ENCODE assay signal across 1 cellular context in genomic region chr11:5234390-5234834, GRCh38.
TF ChIP-seq lines count a peak whose summit lies in the region.

HBD (minus strand) TSS chr11:5234483; CDS start chr11:5234433, 50 bp downstream.

TF ChIP-seq in K562, 482 proteins besides CTCF, POLR2A, EP300 and RAD21 (continued from another document and continues in another):
- TF ChIP-seq ZBTB49 (CRISPR knock-in tag; IDR thresholded peaks at IDR 0.05; ENCODE audit: borderline replicate concordance) (no peak), TAF7 (tag; IDR thresholded peaks at IDR 0.05) (no peak), ZBTB33 (CRISPR knock-in tag; IDR thresholded peaks at IDR 0.05) (no peak), RBBP5 (IDR thresholded peaks at IDR 0.05; ENCODE audit: borderline replicate concordance, insufficient read depth, low read length, poor library complexity, severe bottlenecking) (peak; percentile 49), ETS2 (tag; IDR thresholded peaks at IDR 0.05; ENCODE audit: borderline replicate concordance, poor library complexity, severe bottlenecking) (no peak), NFIC (IDR thresholded peaks at IDR 0.05) (no peak), GATA2 (CRISPR knock-in tag; IDR thresholded peaks at IDR 0.05) (peak; percentile 83), ZBTB1 (CRISPR knock-in tag; IDR thresholded peaks at IDR 0.05; ENCODE audit: borderline replicate concordance, low read depth) (no peak), PURB (CRISPR knock-in tag; IDR thresholded peaks at IDR 0.05; ENCODE audit: low read depth) (no peak), PATZ1 (CRISPR knock-in tag; IDR thresholded peaks at IDR 0.05; ENCODE audit: borderline replicate concordance) (no peak), COPS2 (conservative IDR thresholded peaks at IDR 0.05) (no peak), SMARCA4 (IDR thresholded peaks at IDR 0.05) (peak; percentile 69; the same call in 1 of the 2 replicates), ZNF561 (CRISPR knock-in tag; conservative IDR thresholded peaks at IDR 0.05) (no peak), BRD9 (IDR thresholded peaks at IDR 0.05; ENCODE audit: low read depth, partially characterized antibody) (no peak), ELF2 (CRISPR knock-in tag; IDR thresholded peaks at IDR 0.05) (no peak), ZNF589 (CRISPR knock-in tag; IDR thresholded peaks at IDR 0.05; ENCODE audit: low read depth) (no peak), NCOA6 (IDR thresholded peaks at IDR 0.05) (no peak), ZNF644 (tag; IDR thresholded peaks at IDR 0.05; ENCODE audit: low read depth) (no peak), ZBTB40 (IDR thresholded peaks at IDR 0.05) (no peak), ZBTB40 (CRISPR knock-in tag; IDR thresholded peaks at IDR 0.05) (no peak), ZNF586 (CRISPR knock-in tag; conservative IDR thresholded peaks at IDR 0.05) (no peak), ZNF395 (CRISPR knock-in tag; IDR thresholded peaks at IDR 0.05) (no peak), U2AF1 (optimal IDR thresholded peaks at IDR 0.05; ENCODE audit: low read depth, low read length) (no peak), MTA3 (IDR thresholded peaks at IDR 0.05; ENCODE audit: borderline replicate concordance) (0 out of 2 replicates have a peak, but pooled peaks have one; percentile 19), FOXM1 (IDR thresholded peaks at IDR 0.05; ENCODE audit: low read depth) (0 out of 2 replicates have a peak, but pooled peaks have one; percentile 38), FOXM1 (CRISPR knock-in tag; IDR thresholded peaks at IDR 0.05; ENCODE audit: low read depth) (no peak), SREBF2 (CRISPR knock-in tag; IDR thresholded peaks at IDR 0.05) (no peak), RERE (CRISPR knock-in tag; IDR thresholded peaks at IDR 0.05; ENCODE audit: borderline replicate concordance) (no peak), ZBTB17 (CRISPR knock-in tag; IDR thresholded peaks at IDR 0.05) (no peak), CREM (IDR thresholded peaks at IDR 0.05; ENCODE audit: low read depth) (peak; percentile 5; the same call in 1 of the 2 replicates), SLC30A9 (CRISPR knock-in tag; IDR thresholded peaks at IDR 0.05) (no peak), ZKSCAN3 (CRISPR knock-in tag; IDR thresholded peaks at IDR 0.05) (no peak), NFE2 (IDR thresholded peaks at IDR 0.05; ENCODE audit: low read depth) (peak; percentile 15; the same call in 1 of the 2 replicates), ASH1L (IDR thresholded peaks at IDR 0.05; ENCODE audit: borderline replicate concordance, low read depth, partially characterized antibody) (no peak), SIN3A (IDR thresholded peaks at IDR 0.05; ENCODE audit: borderline replicate concordance in 2 of 2, control insufficient read depth in 1 of 2, low read depth in 2 of 2, low read length in 2 of 2) (no peak), RBM34 (IDR thresholded peaks at IDR 0.05; ENCODE audit: borderline replicate concordance, insufficient read depth, low read length) (no peak), RBM39 (optimal IDR thresholded peaks at IDR 0.05; ENCODE audit: low read depth, low read length) (no peak), ZNF239 (CRISPR knock-in tag; IDR thresholded peaks at IDR 0.05) (no peak), JUNB (CRISPR knock-in tag; conservative IDR thresholded peaks at IDR 0.05) (no peak), PPARD (CRISPR knock-in tag; IDR thresholded peaks at IDR 0.05) (no peak), SMAD3 (CRISPR knock-in tag; conservative IDR thresholded peaks at IDR 0.05) (no peak), MAZ (CRISPR knock-in tag; conservative IDR thresholded peaks at IDR 0.05 in 1 of 2, IDR thresholded peaks at IDR 0.05 in 1 of 2) (peak in 1 of 2 experiments; percentile 46; a peak in 2 of 4 replicates)
